ENCODE assay signal across 31 cellular contexts in the genomic region with DNA sequence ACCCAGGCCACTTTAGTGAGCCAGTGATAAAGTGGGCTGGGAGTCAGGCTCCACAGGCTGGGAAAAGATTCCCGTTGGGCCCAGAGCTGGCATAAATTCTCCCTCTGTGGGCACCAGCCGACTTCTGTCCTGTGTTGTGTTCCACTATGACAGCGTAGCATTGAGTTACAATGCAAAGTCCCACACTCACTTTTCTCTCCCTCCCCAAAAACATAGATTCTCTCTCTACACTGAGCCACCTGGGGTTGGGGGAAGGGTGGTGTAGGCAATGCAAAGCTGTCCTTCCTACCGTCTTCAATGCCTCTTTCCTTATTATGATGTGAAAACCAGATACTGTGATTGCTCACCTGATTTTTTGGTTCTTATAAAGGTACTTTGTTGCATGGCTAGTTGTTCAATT.
"Had no signal": no experiment of that assay in that cellular context is flagged by ENCODE, and none has a peak within 500 bp of the region (broad histone marks: within the 10 kb centered on the region; RNA-seq: fewer than 3 reads in every experiment).

No MANE protein-coding gene starts in this region.

- H3K36me3 ChIP-seq: adrenal gland, brain microvascular endothelial cell, breast epithelium had no signal

- H3K9me3 ChIP-seq: adrenal gland, body of pancreas, breast epithelium had no signal

- H3K4me1 ChIP-seq: adrenal gland, breast epithelium had no signal

- H3K4me3 ChIP-seq: adrenal gland, body of pancreas, breast epithelium had no signal

- H3K27ac ChIP-seq: adrenal gland, body of pancreas, brain microvascular endothelial cell, breast epithelium, VCaP had no signal

- DNase-seq: activated B cell treated with CpG ODN at 0.5 μM for 24 hours; activated CD4-positive, alpha-beta memory T cell treated with anti-CD3 and anti-CD28 coated beads for 36 hours; activated CD4-positive, alpha-beta T cell treated with anti-CD3 and anti-CD28 coated beads for 4 hours; activated CD4-positive, alpha-beta T cell treated with anti-CD3 and anti-CD28 coated beads, Interleukin-2, amount 10 ng/mL, durations not matched to agents 24 days and 14 days; activated CD4-positive, alpha-beta T cell treated with anti-CD3 and anti-CD28 coated beads, Interleukin-2, amount 50 U/mL, for 1 hour; activated CD4-positive, alpha-beta T cell treated with anti-CD3 and anti-CD28 coated beads, Interleukin-2, amount 50 U/mL, for 4 hours; activated CD4-positive, CD25-positive, alpha-beta regulatory T cell treated with anti-CD3 and anti-CD28 coated beads, Interleukin-2, amount 50 U/mL, for 72 hours; activated CD8-positive, alpha-beta memory T cell treated with anti-CD3 and anti-CD28 coated beads, Interleukin-2, amount 50 U/mL, for 4 hours; activated CD8-positive, alpha-beta T cell treated with anti-CD3 and anti-CD28 coated beads for 36 hours; activated effector memory CD4-positive, alpha-beta T cell treated with anti-CD3 and anti-CD28 coated beads, Interleukin-2, amount 50 U/mL, for 16 hours; activated gamma-delta T cell treated with Interleukin-2 at 50 U/mL for 16 hours; activated naive CD4-positive, alpha-beta T cell; activated naive CD4-positive, alpha-beta T cell treated with anti-CD3 and anti-CD28 coated beads for 36 hours; activated naive CD4-positive, alpha-beta T cell treated with anti-CD3 and anti-CD28 coated beads, Interleukin-2, amount 50 U/mL, for 16 hours; activated naive CD8-positive, alpha-beta T cell treated with anti-CD3 and anti-CD28 coated beads for 36 hours; activated T-cell treated with anti-CD3 and anti-CD28 coated beads for 4 hours; activated T-cell treated with anti-CD3 and anti-CD28 coated beads, Interleukin-2, amount 50 U/mL, for 1 hour; activated T-cell treated with anti-CD3 and anti-CD28 coated beads, Interleukin-2, amount 50 U/mL, for 4 hours; activated T-cell treated with anti-CD3 and anti-CD28 coated beads, Interleukin-2, amount 50 U/mL, for 72 hours; adrenal gland; amniotic stem cell; aorta; body of pancreas; brain microvascular endothelial cell; central memory CD4-positive, alpha-beta T cell; T-helper 2 cell; T-helper 9 cell had no signal

- H3K27me3 ChIP-seq: adrenal gland, body of pancreas, brain microvascular endothelial cell, breast epithelium had no signal

- ATAC-seq: activated CD8-positive, alpha-beta T cell treated with anti-CD3 and anti-CD28 coated beads for 36 hours; activated naive CD4-positive, alpha-beta T cell treated with anti-CD3 and anti-CD28 coated beads, Interleukin-2, amount 50 U/mL, for 72 hours; activated T-cell treated with anti-CD3 and anti-CD28 coated beads, Interleukin-2, amount 50 U/mL, for 4 hours; activated T-cell treated with anti-CD3 and anti-CD28 coated beads, Interleukin-2, amount 50 U/mL, for 72 hours; activated T-helper 17 cell treated with anti-CD3 and anti-CD28 coated beads, Interleukin-2, amount 50 U/mL, for 72 hours; body of pancreas had no signal
